23 cellular contexts compared by ENCODE assay signal in genomic region chr14:97873291-97873690, GRCh38.
"Had no signal": no experiment of that assay in that cellular context is flagged by ENCODE, and none has a peak within 500 bp of the region (broad histone marks: within the 10 kb centered on the region; RNA-seq: fewer than 3 reads in every experiment).

No MANE protein-coding gene starts in this region.

- H3K79me2 ChIP-seq: hepatocyte had no signal

- H3K9me3 Mint-ChIP-seq: endodermal cell, nephron had no signal

- H3K27ac Mint-ChIP-seq: endodermal cell, nephron, progenitor cell of endocrine pancreas had no signal

- H2AFZ ChIP-seq: hepatocyte had no signal

- H3K4me3 Mint-ChIP-seq: endodermal cell, nephron had no signal

- H3K4me3 ChIP-seq: coronary artery, hepatocyte, pancreas, smooth muscle cell, suprapubic skin, tibial artery, upper lobe of left lung, uterus had no signal

- ATAC-seq: foreskin keratinocyte; left cardiac atrium; pancreas; right cardiac atrium; stimulated activated naive CD8-positive, alpha-beta T cell treated with anti-CD3 and anti-CD28 coated beads, Interleukin-15, Interleukin-2, amounts not matched to agents 100 U/mL and 50 U/mL, for 24 hours had no signal

- H3K27ac ChIP-seq: coronary artery, foreskin keratinocyte, hepatocyte, pancreas, suprapubic skin, tibial artery, upper lobe of left lung, uterus had no signal

- H3K9me3 ChIP-seq: pancreas, suprapubic skin, tibial artery, upper lobe of left lung, uterus had no signal

- H3K4me1 ChIP-seq: foreskin keratinocyte, pancreas, upper lobe of left lung had no signal

- FAIRE-seq: endothelial cell of umbilical vein, kidney, pancreas had no signal

- H3K36me3 ChIP-seq: pancreas, suprapubic skin, tibial artery, upper lobe of left lung, uterus had no signal

- H3K4me1 Mint-ChIP-seq: endodermal cell had no signal

- H3K27me3 ChIP-seq: foreskin keratinocyte, hepatocyte, suprapubic skin, tibial artery, upper lobe of left lung, uterus had no signal

- DNase-seq: effector CD4-positive, alpha-beta T cell; endodermal cell; erythroblast; foreskin keratinocyte; head of caudate nucleus; kidney; left cardiac atrium; mammary epithelial cell; occipital lobe; pancreas; right cardiac atrium; stimulated activated CD4-positive, alpha-beta T cell treated with anti-CD3 and anti-CD28 coated beads, Interleukin-2, amount 100 ng/mL, for 48 hours; stimulated activated naive CD8-positive, alpha-beta T cell treated with anti-CD3 and anti-CD28 coated beads, Interleukin-15, Interleukin-2, amounts not matched to agents 100 U/mL and 50 U/mL, for 24 hours; tibial artery; upper lobe of left lung; uterus had no signal

- H3K4me2 ChIP-seq: hepatocyte, smooth muscle cell had no signal
